19 cellular contexts compared by ENCODE assay signal in genomic region chr15:47885921-47886320, GRCh38.
DNase-seq lines count a peak whose midpoint lies in the region; ATAC-seq, FAIRE-seq and TF ChIP-seq lines count a peak whose summit lies in the region.
"Had no signal": no experiment of that assay in that cellular context is flagged by ENCODE, and none has a peak within 500 bp of the region (broad histone marks: within the 10 kb centered on the region; RNA-seq: fewer than 3 reads in every experiment).

No MANE protein-coding gene starts in this region.

- H3K4me2 ChIP-seq in astrocyte (ENCODE audit: low read length): no peak overlapping the region

- H3K27ac Mint-ChIP-seq in astrocyte (ENCODE audit: unreplicated experiment) (no peak overlapping the region), glutamatergic neuron (ENCODE audit: unreplicated experiment) (peak overlapping the region; percentile 85)
- H3K27ac Mint-ChIP-seq in CD4-positive, alpha-beta T cell: no peak overlapping the region
- H3K27ac Mint-ChIP-seq: activated CD4-positive, alpha-beta T cell treated with anti-CD3 and anti-CD28 coated beads, Interleukin-2, amount 10 ng/mL, durations not matched to agents 24 days and 14 days; activated T-cell treated with anti-CD3 and anti-CD28 coated beads, Interleukin-2, amount 50 U/mL, for 72 hours; dendritic cell treated with granulocyte-macrophage colony-stimulating factor and Interleukin-4, amounts not matched to agents 40 ng/mL and 50 ng/mL, for 4 days; stimulated activated naive CD8-positive, alpha-beta T cell treated with anti-CD3 and anti-CD28 coated beads, Interleukin-15, Interleukin-2, amounts not matched to agents 100 ng/mL and 50 ng/mL, for 24 hours; T-helper 1 cell treated with Interleukin-12 subunit alpha and Interleukin-12 subunit beta and Interleukin-4 antibody, amounts not matched to agents 30 μg/mL and 1 μg/mL, for 36 hours had no signal

- intact Hi-C loops in CD4-positive, alpha-beta T cell (cut with DNase I, micrococcal nuclease): no loop called here

- H3K79me2 ChIP-seq in astrocyte (ENCODE audit: insufficient read depth, low read length): no peaks in the 10 kb centered on the region

- H3K36me3 ChIP-seq in astrocyte (ENCODE audit: insufficient read depth, low read length): no peaks in the 10 kb centered on the region
- H3K36me3 ChIP-seq: adrenal gland, esophagus squamous epithelium had no signal

- POLR2A ChIA-PET in CD4-positive, alpha-beta T cell (lab: Charles Lee): no interaction called here

- peaks cover 3% of the 10 kb centered on the region for H3K9me3 Mint-ChIP-seq in astrocyte (ENCODE audit: unreplicated experiment)
- peaks cover 1% of the 10 kb centered on the region for H3K9me3 Mint-ChIP-seq in glutamatergic neuron (ENCODE audit: unreplicated experiment)
- H3K9me3 Mint-ChIP-seq in CD4-positive, alpha-beta T cell: no peaks in the 10 kb centered on the region
- H3K9me3 Mint-ChIP-seq: activated CD4-positive, alpha-beta T cell treated with anti-CD3 and anti-CD28 coated beads, Interleukin-2, amount 10 ng/mL, durations not matched to agents 24 days and 14 days; activated T-cell treated with anti-CD3 and anti-CD28 coated beads, Interleukin-2, amount 50 U/mL, for 72 hours; dendritic cell treated with granulocyte-macrophage colony-stimulating factor and Interleukin-4, amounts not matched to agents 40 ng/mL and 50 ng/mL, for 4 days; stimulated activated naive CD8-positive, alpha-beta T cell treated with anti-CD3 and anti-CD28 coated beads, Interleukin-15, Interleukin-2, amounts not matched to agents 100 ng/mL and 50 ng/mL, for 24 hours; T-helper 1 cell treated with Interleukin-12 subunit alpha and Interleukin-12 subunit beta and Interleukin-4 antibody, amounts not matched to agents 30 μg/mL and 1 μg/mL, for 36 hours had no signal

- H4K20me1 ChIP-seq in astrocyte (ENCODE audit: insufficient read depth, low read length): no peaks in the 10 kb centered on the region

- TF ChIP-seq CTCF in astrocyte (IDR thresholded peaks at IDR 0.05; ENCODE audit: insufficient read depth, low read depth, low read length) (no peak), glutamatergic neuron (IDR thresholded peaks at IDR 0.05; ENCODE audit: partially characterized antibody, unreplicated experiment) (no peak)
- TF ChIP-seq CTCF in CD4-positive, alpha-beta T cell (IDR thresholded peaks at IDR 0.05): no peak

- peaks cover 5% of the 10 kb centered on the region for H3K4me1 Mint-ChIP-seq in astrocyte (ENCODE audit: low read depth, unreplicated experiment)
- H3K4me1 Mint-ChIP-seq in glutamatergic neuron (ENCODE audit: low read depth, unreplicated experiment): peaks cover 25% of the 10 kb centered on the region
- H3K4me1 Mint-ChIP-seq in CD4-positive, alpha-beta T cell (ENCODE audit: low read depth): no peaks in the 10 kb centered on the region
- H3K4me1 Mint-ChIP-seq: activated CD4-positive, alpha-beta T cell treated with anti-CD3 and anti-CD28 coated beads, Interleukin-2, amount 10 ng/mL, durations not matched to agents 24 days and 14 days had no signal

- peak; percentile 82 for DNase-seq in AG08395 (ENCODE audit: low spot score)
- DNase-seq in HPDE6-E6E7 (ENCODE audit: extremely low spot score): peak; percentile 11
- DNase-seq in astrocyte (ENCODE audit: low read depth): peak; percentile 90
- no peak for DNase-seq in glutamatergic neuron
- DNase-seq in NCI-H2081 treated with DMSO at 0.1 percent for 48 hours (lab: John Stamatoyannopoulos, UW): no peak
- no peak for DNase-seq in CD4-positive, alpha-beta T cell
- DNase-seq in SKM-1 (lab: John Stamatoyannopoulos, UW; ENCODE audit: unreplicated experiment): no peak
- no peak for DNase-seq in activated CD4-positive, alpha-beta T cell treated with anti-CD3 and anti-CD28 coated beads for 48 hours
- DNase-seq: activated CD4-positive, alpha-beta T cell treated with anti-CD3 and anti-CD28 coated beads, Interleukin-2, amount 10 ng/mL, durations not matched to agents 24 days and 14 days; activated T-cell treated with anti-CD3 and anti-CD28 coated beads, Interleukin-2, amount 50 U/mL, for 72 hours; adrenal gland; esophagus squamous epithelium; NCI-H2107; NCI-H774; nucleus accumbens; small intestine had no signal

- no peak overlapping the region for H2AFZ ChIP-seq in astrocyte (ENCODE audit: low read depth, low read length)

- no peak overlapping the region for H3K4me3 ChIP-seq in astrocyte (ENCODE audit: insufficient read depth, low read depth, low read length)
- H3K4me3 ChIP-seq: adrenal gland, esophagus squamous epithelium had no signal

- no peak overlapping the region for H3K9ac ChIP-seq in astrocyte (ENCODE audit: low read length)

- H3K36me3 Mint-ChIP-seq in astrocyte (ENCODE audit: low read depth, unreplicated experiment) (no peaks in the 10 kb centered on the region), glutamatergic neuron (ENCODE audit: unreplicated experiment) (no peaks in the 10 kb centered on the region)
- no peaks in the 10 kb centered on the region for H3K36me3 Mint-ChIP-seq in CD4-positive, alpha-beta T cell (ENCODE audit: low read depth)

- no peak for FAIRE-seq in astrocyte (lab: Jason Lieb, UNC)
- FAIRE-seq: small intestine had no signal

- H3K9me3 ChIP-seq in astrocyte (ENCODE audit: insufficient read depth, low read depth, low read length): no peaks in the 10 kb centered on the region
- no peaks in the 10 kb centered on the region for H3K9me3 ChIP-seq in CD4-positive, alpha-beta T cell (ENCODE audit: control insufficient read depth, low read length)
- H3K9me3 ChIP-seq: adrenal gland, esophagus squamous epithelium had no signal

- H3K27me3 Mint-ChIP-seq in astrocyte (ENCODE audit: low read depth, unreplicated experiment) (no peaks in the 10 kb centered on the region), glutamatergic neuron (ENCODE audit: unreplicated experiment) (no peaks in the 10 kb centered on the region)
- peaks cover 4% of the 10 kb centered on the region for H3K27me3 Mint-ChIP-seq in CD4-positive, alpha-beta T cell
- H3K27me3 Mint-ChIP-seq: activated CD4-positive, alpha-beta T cell treated with anti-CD3 and anti-CD28 coated beads, Interleukin-2, amount 10 ng/mL, durations not matched to agents 24 days and 14 days had no signal

- H3K4me3 Mint-ChIP-seq in astrocyte (ENCODE audit: unreplicated experiment): no peak overlapping the region
- H3K4me3 Mint-ChIP-seq in glutamatergic neuron (ENCODE audit: unreplicated experiment): no peak overlapping the region
- no peak overlapping the region for H3K4me3 Mint-ChIP-seq in CD4-positive, alpha-beta T cell
- H3K4me3 Mint-ChIP-seq: activated CD4-positive, alpha-beta T cell treated with anti-CD3 and anti-CD28 coated beads, Interleukin-2, amount 10 ng/mL, durations not matched to agents 24 days and 14 days; activated T-cell treated with anti-CD3 and anti-CD28 coated beads, Interleukin-2, amount 50 U/mL, for 72 hours; dendritic cell treated with granulocyte-macrophage colony-stimulating factor and Interleukin-4, amounts not matched to agents 40 ng/mL and 50 ng/mL, for 4 days; stimulated activated naive CD8-positive, alpha-beta T cell treated with anti-CD3 and anti-CD28 coated beads, Interleukin-15, Interleukin-2, amounts not matched to agents 100 ng/mL and 50 ng/mL, for 24 hours; T-helper 1 cell treated with Interleukin-12 subunit alpha and Interleukin-12 subunit beta and Interleukin-4 antibody, amounts not matched to agents 30 μg/mL and 1 μg/mL, for 36 hours had no signal

- H3K27me3 ChIP-seq in astrocyte (ENCODE audit: insufficient read depth, low read length): no peaks in the 10 kb centered on the region
- no peaks in the 10 kb centered on the region for H3K27me3 ChIP-seq in CD4-positive, alpha-beta T cell (ENCODE audit: control insufficient read depth, insufficient read depth, low read length)

- no peak overlapping the region for H3K27ac ChIP-seq in astrocyte (ENCODE audit: low read depth, low read length)
- H3K27ac ChIP-seq in CD4-positive, alpha-beta T cell (ENCODE audit: low read depth, low read length): no peak overlapping the region
- H3K27ac ChIP-seq: adrenal gland, esophagus squamous epithelium had no signal

- CTCF ChIA-PET in CD4-positive, alpha-beta T cell (lab: Charles Lee): no interaction called here

- no peaks in the 10 kb centered on the region for H3K4me1 ChIP-seq in astrocyte (ENCODE audit: insufficient read depth, low read length)
- H3K4me1 ChIP-seq: adrenal gland had no signal

- no peak for ATAC-seq in CD4-positive, alpha-beta T cell (ENCODE audit: poor library complexity)
- ATAC-seq: activated T-cell treated with anti-CD3 and anti-CD28 coated beads, Interleukin-2, amount 50 U/mL, for 72 hours had no signal

Comparison
In these comparisons a context has a peak if more than half of its experiments do, and no peak if none do; other contexts are left out.
1. DNase-seq: peak in AG08395 (single experiment), HPDE6-E6E7 (single experiment) and astrocyte (single experiment); none in glutamatergic neuron (single experiment), NCI-H2081 treated with DMSO at 0.1 percent for 48 hours (single experiment), CD4-positive, alpha-beta T cell (0 of 10), SKM-1 (single experiment) and activated CD4-positive, alpha-beta T cell treated with anti-CD3 and anti-CD28 coated beads for 48 hours (single experiment).